ENCODE assay signal across 24 cellular contexts in genomic region chr6:42996513-42996912, GRCh38. TPM values are rescaled to one million over a fixed set of nuclear protein-coding genes. Genes with fewer than 3 reads are reported as not detected.
DNase-seq lines count a peak whose midpoint lies in the region; ATAC-seq and TF ChIP-seq lines count a peak whose summit lies in the region.
"Had no signal": no experiment of that assay in that cellular context is flagged by ENCODE, and none has a peak within 500 bp of the region (broad histone marks: within the 10 kb centered on the region; RNA-seq: fewer than 3 reads in every experiment).

No MANE protein-coding gene starts in this region.

- CTCF ChIA-PET in CD8-positive, alpha-beta T cell (lab: Charles Lee) = interaction anchor here (0.7 to 1.2 kb wide), 2 partner anchors 13 to 726 kb away, joined by 3 read pairs; no protein-coding TSS in a partner anchor

- H3K27ac ChIP-seq in CD8-positive, alpha-beta T cell (ENCODE audit: low read depth, low read length) = no peak overlapping the region
- H3K27ac ChIP-seq: gastroesophageal sphincter, parathyroid adenoma, skin epidermis, tibial artery had no signal

- no peak overlapping the region for H3K4me3 ChIP-seq in AG09309 (ENCODE audit: control insufficient read depth, low read depth, low read length)
- H3K4me3 ChIP-seq in CD8-positive, alpha-beta T cell (ENCODE audit: low read depth, low read length) = no peak overlapping the region
- H3K4me3 ChIP-seq: dorsolateral prefrontal cortex, gastroesophageal sphincter, HAP-1, skin epidermis, tibial artery had no signal

- no peaks in the 10 kb centered on the region for H3K27me3 ChIP-seq in CD8-positive, alpha-beta T cell (ENCODE audit: insufficient read depth, low read length)
- H3K27me3 ChIP-seq: dorsolateral prefrontal cortex, gastroesophageal sphincter, tibial artery had no signal

- peak overlapping the region; percentile 63 for H3K27ac Mint-ChIP-seq in endothelial cell (ENCODE audit: unreplicated experiment)
- H3K27ac Mint-ChIP-seq in mesothelial cell of epicardium = peak overlapping the region; percentile 40
- no peak overlapping the region for H3K27ac Mint-ChIP-seq in CD8-positive, alpha-beta T cell
- H3K27ac Mint-ChIP-seq: natural killer cell treated with Interleukin-12 subunit alpha and Interleukin-12 subunit beta and Interleukin-15 and Interleukin-18, amount 100 ng/mL, for 72 hours; T-helper 1 cell treated with Interleukin-12 subunit alpha and Interleukin-12 subunit beta and Interleukin-4 antibody, amounts not matched to agents 30 μg/mL and 1 μg/mL, for 36 hours had no signal

- POLR2A ChIA-PET in CD8-positive, alpha-beta T cell (lab: Charles Lee) = interaction anchor here (0.9 to 1.5 kb wide), 2 partner anchors 12 to 424 kb away, joined by 3 to 4 read pairs; partner anchors contain the start of gene PPP2R5D

- DNase-seq in AG09309 (ENCODE audit: low read depth) (no peak), LoVo (ENCODE audit: low spot score) (peak; percentile 26), endothelial cell (ENCODE audit: low spot score) (no peak), mesothelial cell of epicardium (ENCODE audit: low spot score in 2 of 2, unreplicated experiment in 2 of 2) (no peak), NCI-H2196 (lab: John Stamatoyannopoulos, UW; ENCODE audit: unreplicated experiment) (no peak), NCI-H1930 (lab: John Stamatoyannopoulos, UW) (no peak)
- DNase-seq in CD8-positive, alpha-beta T cell = no peak
- DNase-seq: activated gamma-delta T cell; amniotic stem cell; dorsolateral prefrontal cortex; erythroblast; Kasumi-1; NCI-H1105 treated with DMSO at 0.1 percent for 48 hours; NCI-H526; SHP77 treated with DMSO at 0.1 percent for 48 hours; stimulated activated naive CD4-positive, alpha-beta T cell; tibial artery had no signal

- intact Hi-C loops in CD8-positive, alpha-beta T cell (cut with DNase I, micrococcal nuclease) = no loop called here

- H3K4me3 Mint-ChIP-seq in endothelial cell (ENCODE audit: unreplicated experiment) (no peak overlapping the region), mesothelial cell of epicardium (no peak overlapping the region)
- no peak overlapping the region for H3K4me3 Mint-ChIP-seq in CD8-positive, alpha-beta T cell
- H3K4me3 Mint-ChIP-seq: natural killer cell treated with Interleukin-12 subunit alpha and Interleukin-12 subunit beta and Interleukin-15 and Interleukin-18, amount 100 ng/mL, for 72 hours; T-helper 1 cell treated with Interleukin-12 subunit alpha and Interleukin-12 subunit beta and Interleukin-4 antibody, amounts not matched to agents 30 μg/mL and 1 μg/mL, for 36 hours had no signal

- H3K36me3 Mint-ChIP-seq in endothelial cell (ENCODE audit: low read depth, unreplicated experiment) = peaks cover 5% of the 10 kb centered on the region
- peaks cover 7% of the 10 kb centered on the region for H3K36me3 Mint-ChIP-seq in mesothelial cell of epicardium
- H3K36me3 Mint-ChIP-seq in CD8-positive, alpha-beta T cell = peaks cover 19% of the 10 kb centered on the region

- H3K4me1 ChIP-seq in CD8-positive, alpha-beta T cell (ENCODE audit: insufficient read depth, low read length) = no peaks in the 10 kb centered on the region
- H3K4me1 ChIP-seq: gastroesophageal sphincter, HAP-1, parathyroid adenoma, tibial artery had no signal

- H3K9me3 ChIP-seq in CD8-positive, alpha-beta T cell (ENCODE audit: low read length) = no peaks in the 10 kb centered on the region
- H3K9me3 ChIP-seq: gastroesophageal sphincter, HAP-1, tibial artery had no signal

- peaks cover 2% of the 10 kb centered on the region for H3K36me3 ChIP-seq in CD8-positive, alpha-beta T cell (ENCODE audit: insufficient read depth, low read length)
- H3K36me3 ChIP-seq: HAP-1 had no signal

- no peaks in the 10 kb centered on the region for H3K4me1 Mint-ChIP-seq in endothelial cell (ENCODE audit: unreplicated experiment)
- no peaks in the 10 kb centered on the region for H3K4me1 Mint-ChIP-seq in mesothelial cell of epicardium
- H3K4me1 Mint-ChIP-seq in CD8-positive, alpha-beta T cell (ENCODE audit: low read depth) = peaks cover 10% of the 10 kb centered on the region

- H3K9me3 Mint-ChIP-seq in endothelial cell (ENCODE audit: unreplicated experiment) (no peaks in the 10 kb centered on the region), mesothelial cell of epicardium (no peaks in the 10 kb centered on the region)
- H3K9me3 Mint-ChIP-seq in CD8-positive, alpha-beta T cell = no peaks in the 10 kb centered on the region
- H3K9me3 Mint-ChIP-seq: natural killer cell treated with Interleukin-12 subunit alpha and Interleukin-12 subunit beta and Interleukin-15 and Interleukin-18, amount 100 ng/mL, for 72 hours; T-helper 1 cell treated with Interleukin-12 subunit alpha and Interleukin-12 subunit beta and Interleukin-4 antibody, amounts not matched to agents 30 μg/mL and 1 μg/mL, for 36 hours had no signal

- ATAC-seq in HG02970 (IDR thresholded peaks at IDR 0.05; ENCODE audit: low FRiP score, unreplicated experiment) = no peak
- ATAC-seq in CD8-positive, alpha-beta T cell = no peak
- ATAC-seq: gastroesophageal sphincter; natural killer cell treated with Interleukin-12 subunit alpha and Interleukin-12 subunit beta and Interleukin-15 and Interleukin-18, amount 100 ng/mL, for 72 hours had no signal

- H3K27me3 Mint-ChIP-seq in endothelial cell (ENCODE audit: unreplicated experiment) = peaks cover 3% of the 10 kb centered on the region
- H3K27me3 Mint-ChIP-seq in mesothelial cell of epicardium (ENCODE audit: low read depth) = no peaks in the 10 kb centered on the region
- no peaks in the 10 kb centered on the region for H3K27me3 Mint-ChIP-seq in CD8-positive, alpha-beta T cell (ENCODE audit: low read depth)
- H3K27me3 Mint-ChIP-seq: natural killer cell treated with Interleukin-12 subunit alpha and Interleukin-12 subunit beta and Interleukin-15 and Interleukin-18, amount 100 ng/mL, for 72 hours had no signal

- TF ChIP-seq CTCF in AG09309 (IDR thresholded peaks at IDR 0.05; ENCODE audit: control insufficient read depth, insufficient read depth, low read depth, low read length, missing control alignments) (peak; percentile 2), endothelial cell (IDR thresholded peaks at IDR 0.05; ENCODE audit: unreplicated experiment) (no peak), mesothelial cell of epicardium (IDR thresholded peaks at IDR 0.05; ENCODE audit: unreplicated experiment) (no peak)
- TF ChIP-seq CTCF in CD8-positive, alpha-beta T cell (IDR thresholded peaks at IDR 0.05) = no peak

RNA-seq across cellular contexts. Expression of gene PPP2R5D, which starts 12.1 kb away (rescaled TPM):
- total RNA-seq in endothelial cell (ENCODE audit: unreplicated experiment) = 58.0 TPM
- 45.1 to 46.3 TPM (median 46.2 TPM) in 3 replicates for total RNA-seq in mesothelial cell of epicardium
- total RNA-seq in CD8-positive, alpha-beta T cell = 10 to 100 TPM; 14.1 to 19.5 TPM

RNA-seq across cellular contexts. Expression of gene MEA1, which starts 17.2 kb away (rescaled TPM):
- total RNA-seq in endothelial cell (ENCODE audit: unreplicated experiment) (61.0 TPM), mesothelial cell of epicardium (56.3 to 64.2 TPM (median 60.1 TPM) in 3 replicates)
- total RNA-seq in CD8-positive, alpha-beta T cell = 10 to 100 TPM; 14.5 to 15.3 TPM

RNA-seq across cellular contexts. Expression of gene PEX6, which starts 17.5 kb away (rescaled TPM):
- total RNA-seq in endothelial cell (ENCODE audit: unreplicated experiment) (26.1 TPM), mesothelial cell of epicardium (31.2 to 32.9 TPM (median 32.3 TPM) in 3 replicates)
- 1 to 10 TPM; 6.7 to 6.8 TPM for total RNA-seq in CD8-positive, alpha-beta T cell

RNA-seq across cellular contexts. Expression of gene KLHDC3, which starts 17.5 kb away (rescaled TPM):
- 154 TPM for total RNA-seq in endothelial cell (ENCODE audit: unreplicated experiment)
- 88.3 to 97.3 TPM (median 95.1 TPM) in 3 replicates for total RNA-seq in mesothelial cell of epicardium
- total RNA-seq in CD8-positive, alpha-beta T cell = 10 to 100 TPM; 20.9 to 21.7 TPM

RNA-seq across cellular contexts. Expression of gene RRP36, which starts 24.9 kb away (rescaled TPM):
- 82.1 TPM for total RNA-seq in endothelial cell (ENCODE audit: unreplicated experiment)
- total RNA-seq in mesothelial cell of epicardium = 44.2 to 45.9 TPM (median 45.1 TPM) in 3 replicates
- total RNA-seq in CD8-positive, alpha-beta T cell = 10 to 100 TPM; 20.1 to 20.2 TPM
